In the genomic region with DNA sequence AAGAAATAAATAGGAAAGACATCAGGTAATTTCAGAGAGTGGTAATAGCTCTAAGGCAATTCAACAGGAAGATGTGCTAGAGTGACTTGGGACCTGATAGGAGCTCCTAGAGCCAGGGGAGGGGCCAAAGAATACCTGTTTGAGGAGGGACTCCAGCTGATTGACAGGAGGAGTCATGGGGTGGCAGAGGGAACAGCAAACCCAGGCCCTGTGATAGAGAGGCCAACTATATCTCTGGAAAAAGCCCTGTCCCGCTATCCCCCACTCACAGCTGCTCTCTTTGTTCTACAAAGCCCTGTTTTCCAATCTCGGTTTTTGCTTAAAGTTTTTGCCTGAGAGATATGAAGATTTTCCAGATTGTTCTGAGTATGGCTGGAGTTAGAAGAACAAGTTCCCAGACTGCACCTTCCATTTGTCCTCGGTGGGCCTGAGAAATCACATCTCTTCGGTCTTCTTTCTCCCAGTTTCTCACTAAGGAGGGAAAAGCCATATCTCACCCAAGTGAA, we compare ENCODE assay signal across 16 cellular contexts. TPM values are rescaled to one million over a fixed set of nuclear protein-coding genes. Genes with fewer than 3 reads are reported as not detected.
DNase-seq lines count a peak whose midpoint lies in the region; ATAC-seq and TF ChIP-seq lines count a peak whose summit lies in the region.
"Had no signal": no experiment of that assay in that cellular context is flagged by ENCODE, and none has a peak within 500 bp of the region (broad histone marks: within the 10 kb centered on the region; RNA-seq: fewer than 3 reads in every experiment).

No MANE protein-coding gene starts in this region.

- H3K4me3 Mint-ChIP-seq in neural progenitor cell: no peak overlapping the region
- H3K4me3 Mint-ChIP-seq: activated T-helper 1 cell treated with anti-CD3 and anti-CD28 coated beads, Interleukin-12 subunit alpha, Interleukin-12 subunit beta, Interleukin-2, Interleukin-4 antibody, amounts not matched to agents 30 ng/mL and 10 ng/mL and 1 ng/mL, durations not matched to agents 14 hours and 24 hours and 36 hours; naive thymus-derived CD8-positive, alpha-beta T cell had no signal

- no peaks in the 10 kb centered on the region for H3K4me1 ChIP-seq in neural progenitor cell

- peak overlapping the region; percentile 50 for H2AFZ ChIP-seq in neural progenitor cell (replicated peaks)
- H2AFZ ChIP-seq: PC-9 had no signal

- H3K27ac Mint-ChIP-seq in neural progenitor cell: no peak overlapping the region
- H3K27ac Mint-ChIP-seq: activated T-helper 1 cell treated with anti-CD3 and anti-CD28 coated beads, Interleukin-12 subunit alpha, Interleukin-12 subunit beta, Interleukin-2, Interleukin-4 antibody, amounts not matched to agents 30 ng/mL and 10 ng/mL and 1 ng/mL, durations not matched to agents 14 hours and 24 hours and 36 hours had no signal

- DNase-seq in DMS53 (lab: John Stamatoyannopoulos, UW): peak; percentile 57
- DNase-seq in DMS53 treated with DMSO at 0.1 percent for 48 hours (lab: John Stamatoyannopoulos, UW; ENCODE audit: unreplicated experiment): no peak
- DNase-seq in neural progenitor cell (ENCODE audit: low spot score): no peak
- DNase-seq in SKM-1 (lab: John Stamatoyannopoulos, UW; ENCODE audit: unreplicated experiment): no peak
- DNase-seq in activated effector memory CD4-positive, alpha-beta T cell treated with Interleukin-2 at 50 U/mL for 16 hours: no peak
- DNase-seq: DMS79; naive thymus-derived CD8-positive, alpha-beta T cell; NCI-H187 treated with DMSO at 0.1 percent for 48 hours; PC-9 had no signal

- peak; percentile 49 for ATAC-seq in GM21825 (IDR thresholded peaks at IDR 0.05; ENCODE audit: unreplicated experiment)
- no peak for ATAC-seq in HG03442 (IDR thresholded peaks at IDR 0.05; ENCODE audit: unreplicated experiment)
- ATAC-seq: HepG2 had no signal

- H3K4me2 ChIP-seq in neural progenitor cell: no peak overlapping the region
- H3K4me2 ChIP-seq: PC-9 had no signal

- no peak overlapping the region for H3K9ac ChIP-seq in neural progenitor cell

- H3K4me1 Mint-ChIP-seq in neural progenitor cell: no peaks in the 10 kb centered on the region

- H3K27me3 Mint-ChIP-seq in neural progenitor cell (ENCODE audit: insufficient read depth, low read depth): peaks cover 8% of the 10 kb centered on the region
- H3K27me3 Mint-ChIP-seq: naive thymus-derived CD8-positive, alpha-beta T cell had no signal

- H3K4me3 ChIP-seq in neural progenitor cell: no peak overlapping the region
- H3K4me3 ChIP-seq: PC-9 had no signal

- no peak for TF ChIP-seq CTCF in neural progenitor cell (IDR thresholded peaks at IDR 0.05)

- no peaks in the 10 kb centered on the region for H3K36me3 Mint-ChIP-seq in neural progenitor cell
- H3K36me3 Mint-ChIP-seq: naive thymus-derived CD8-positive, alpha-beta T cell had no signal

- H3K9me3 ChIP-seq in neural progenitor cell (ENCODE audit: low read depth): no peaks in the 10 kb centered on the region

- no peaks in the 10 kb centered on the region for H3K79me2 ChIP-seq in neural progenitor cell (ENCODE audit: low read depth)

- no peaks in the 10 kb centered on the region for H3F3A ChIP-seq in neural progenitor cell (ENCODE audit: low read depth)

- peak; percentile 38 for TF ChIP-seq POLR2A in Raji (IDR thresholded peaks at IDR 0.05; ENCODE audit: insufficient read depth, low read depth, low read length)

- H3K27ac ChIP-seq in neural progenitor cell: no peak overlapping the region
- H3K27ac ChIP-seq: 22Rv1, PC-9, VCaP had no signal

- no peaks in the 10 kb centered on the region for H3K27me3 ChIP-seq in neural progenitor cell

- no peaks in the 10 kb centered on the region for H3K9me3 Mint-ChIP-seq in neural progenitor cell
- H3K9me3 Mint-ChIP-seq: activated T-helper 1 cell treated with anti-CD3 and anti-CD28 coated beads, Interleukin-12 subunit alpha, Interleukin-12 subunit beta, Interleukin-2, Interleukin-4 antibody, amounts not matched to agents 30 ng/mL and 10 ng/mL and 1 ng/mL, durations not matched to agents 14 hours and 24 hours and 36 hours; naive thymus-derived CD8-positive, alpha-beta T cell had no signal

- no peaks in the 10 kb centered on the region for H3K36me3 ChIP-seq in neural progenitor cell

- no peaks in the 10 kb centered on the region for H4K20me1 ChIP-seq in neural progenitor cell (ENCODE audit: low read depth)

RNA-seq across cellular contexts. Expression of gene NSD1, which starts 9.0 kb away (rescaled TPM):
- total RNA-seq in neural progenitor cell (ENCODE audit: low replicate concordance): 61.3 and 114 TPM in 2 replicates

RNA-seq across cellular contexts. Expression of gene FGFR4, which starts 37.8 kb away (rescaled TPM):
- total RNA-seq in neural progenitor cell (ENCODE audit: low replicate concordance): 8.2 and 41.3 TPM in 2 replicates
